Comparison of ENCODE assay signal across 13 cellular contexts in the genomic region with DNA sequence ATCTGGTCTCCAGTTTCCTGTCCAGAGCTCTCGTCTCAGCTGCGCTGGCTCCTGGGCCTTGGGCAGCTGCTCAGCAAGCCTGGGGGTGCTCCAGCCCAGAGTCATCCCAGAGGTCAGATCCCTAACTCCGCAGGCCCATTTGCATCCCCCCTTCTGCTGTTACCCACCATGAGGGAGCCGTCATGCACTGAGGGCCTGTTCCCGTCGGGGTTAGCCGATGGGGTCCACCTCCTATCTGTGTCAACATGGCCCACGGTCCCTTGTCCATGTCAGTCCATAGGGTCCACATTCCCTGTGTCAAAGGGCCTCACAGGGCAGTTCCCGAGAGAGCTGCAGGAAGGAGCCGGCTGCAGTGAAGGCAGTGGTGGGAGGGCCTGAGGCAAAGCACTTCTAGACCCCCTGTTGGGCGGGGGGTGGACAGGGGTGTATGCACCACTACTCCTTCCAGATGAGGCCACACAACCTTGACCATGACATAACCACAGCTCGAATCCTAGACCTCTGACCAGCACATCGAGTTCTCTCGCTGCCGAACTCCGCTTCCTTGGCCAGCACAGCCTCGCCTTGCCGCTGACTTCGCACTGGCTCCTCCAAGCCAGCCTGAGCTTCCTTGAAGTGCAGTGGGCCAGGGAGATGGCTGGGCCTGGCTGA. TPM values are rescaled to one million over a fixed set of nuclear protein-coding genes. Genes with fewer than 3 reads are reported as not detected.
DNase-seq lines count a peak whose midpoint lies in the region; ATAC-seq and TF ChIP-seq lines count a peak whose summit lies in the region.
"Had no signal": no experiment of that assay in that cellular context is flagged by ENCODE, and none has a peak within 500 bp of the region (broad histone marks: within the 10 kb centered on the region; RNA-seq: fewer than 3 reads in every experiment).

No MANE protein-coding gene starts in this region.

- H3K4me3 Mint-ChIP-seq in GM23338 = no peak overlapping the region
- H3K4me3 Mint-ChIP-seq in activated CD8-positive, alpha-beta T cell treated with anti-CD3 and anti-CD28 coated beads, Interleukin-2, amount 10 ng/mL, durations not matched to agents 7 days and 5 days = no peak overlapping the region

- no peaks in the 10 kb centered on the region for H3K9me2 ChIP-seq in GM23338 (ENCODE audit: insufficient read depth)

- ATAC-seq in GM23338 (no peak), heart left ventricle (no peak), GM21526 (IDR thresholded peaks at IDR 0.05; ENCODE audit: low FRiP score, unreplicated experiment) (no peak)
- ATAC-seq in activated CD8-positive, alpha-beta T cell treated with anti-CD3 and anti-CD28 coated beads, Interleukin-2, amount 10 ng/mL, durations not matched to agents 7 days and 5 days = no peak

- no peaks in the 10 kb centered on the region for H3F3A ChIP-seq in GM23338 (replicated peaks; ENCODE audit: low read depth)

- H3K27me3 ChIP-seq in GM23338 (ENCODE audit: insufficient read depth) (no peaks in the 10 kb centered on the region), heart left ventricle (no peaks in the 10 kb centered on the region)

- TF ChIP-seq CTCF in GM23338 (conservative IDR thresholded peaks at IDR 0.05; ENCODE audit: low read depth in 2 of 2) = no peak
- no peak for TF ChIP-seq CTCF in heart left ventricle (IDR thresholded peaks at IDR 0.05)

- POLR2A ChIA-PET in activated CD8-positive, alpha-beta T cell treated with anti-CD3 and anti-CD28 coated beads, Interleukin-2, amount 10 ng/mL, durations not matched to agents 7 days and 5 days (lab: Charles Lee) = no interaction called here

- H3K4me1 Mint-ChIP-seq in GM23338 = peaks cover 26% of the 10 kb centered on the region
- H3K4me1 Mint-ChIP-seq in activated CD8-positive, alpha-beta T cell treated with anti-CD3 and anti-CD28 coated beads, Interleukin-2, amount 10 ng/mL, durations not matched to agents 7 days and 5 days (ENCODE audit: low read depth) = peaks cover 62% of the 10 kb centered on the region

- intact Hi-C loops in heart left ventricle (cut with DNase I) = no loop called here
- intact Hi-C loops in posterior vena cava (cut with DNase I) = no loop called here

- H3K36me3 Mint-ChIP-seq in GM23338 (ENCODE audit: low read depth) = peaks cover 94% of the 10 kb centered on the region
- H3K36me3 Mint-ChIP-seq in activated CD8-positive, alpha-beta T cell treated with anti-CD3 and anti-CD28 coated beads, Interleukin-2, amount 10 ng/mL, durations not matched to agents 7 days and 5 days (ENCODE audit: low read depth) = peaks cover 92% of the 10 kb centered on the region

- no peak overlapping the region for H3K4me2 ChIP-seq in GM23338

- H3K36me3 ChIP-seq in GM23338 (ENCODE audit: insufficient read depth) = peaks cover 30% of the 10 kb centered on the region
- peaks cover 4 to 98% (median 75%) of the 10 kb centered on the region in 9 donors for H3K36me3 ChIP-seq in heart left ventricle

- H3K9me3 ChIP-seq in heart left ventricle = no peaks in the 10 kb centered on the region

- CTCF ChIA-PET in activated CD8-positive, alpha-beta T cell treated with anti-CD3 and anti-CD28 coated beads, Interleukin-2, amount 10 ng/mL, durations not matched to agents 7 days and 5 days (lab: Charles Lee) = no interaction called here

- DNase-seq in GM23338 (ENCODE audit: low spot score) (no peak), heart left ventricle (peak in 2 of 5 donors; percentile 26 to 59), posterior vena cava (ENCODE audit: low spot score) (peak; percentile 74), ACHN (no peak), NCI-H1436 treated with DMSO at 0.1 percent for 48 hours (lab: John Stamatoyannopoulos, UW) (no peak), amygdala (lab: John Stamatoyannopoulos, UW) (no peak)
- no peak for DNase-seq in activated CD8-positive, alpha-beta T cell treated with anti-CD3 and anti-CD28 coated beads, Interleukin-2, amount 10 ng/mL, durations not matched to agents 7 days and 5 days
- DNase-seq: activated effector memory CD4-positive, alpha-beta T cell treated with Interleukin-2 at 50 U/mL for 16 hours; dermis blood vessel endothelial cell; KG1; NCI-H187 treated with DMSO at 0.1 percent for 48 hours; retina had no signal

- no peaks in the 10 kb centered on the region for H3K9me3 Mint-ChIP-seq in GM23338
- H3K9me3 Mint-ChIP-seq in activated CD8-positive, alpha-beta T cell treated with anti-CD3 and anti-CD28 coated beads, Interleukin-2, amount 10 ng/mL, durations not matched to agents 7 days and 5 days (ENCODE audit: insufficient read depth) = no peaks in the 10 kb centered on the region

- H3K27ac Mint-ChIP-seq in GM23338 = peak overlapping the region; percentile 84; the same call in 1 of the 2 replicates
- H3K27ac Mint-ChIP-seq in activated CD8-positive, alpha-beta T cell treated with anti-CD3 and anti-CD28 coated beads, Interleukin-2, amount 10 ng/mL, durations not matched to agents 7 days and 5 days = peak overlapping the region; percentile 52

- in situ Hi-C loops in ACHN (cut with HindIII; ENCODE audit: low pct_ligation_motif_present, low pct_unique_long_range_greater_than_20kb, low sequenced_read_pairs) = no loop called here

- peaks cover 21% of the 10 kb centered on the region for H4K20me1 ChIP-seq in GM23338 (replicated peaks; ENCODE audit: insufficient read depth)

- H3K4me3 ChIP-seq in GM23338 = no peak overlapping the region
- H3K4me3 ChIP-seq in heart left ventricle = no peak overlapping the region

- H2AFZ ChIP-seq in GM23338 = no peak overlapping the region

- peaks cover 72% of the 10 kb centered on the region for H3K79me2 ChIP-seq in GM23338 (replicated peaks; ENCODE audit: insufficient read depth)

- TF ChIP-seq POLR2A in heart left ventricle (IDR thresholded peaks at IDR 0.05) = no peak

- H3K27me3 Mint-ChIP-seq in GM23338 (ENCODE audit: insufficient read depth, low read depth, poor library complexity) = peaks cover 14% of the 10 kb centered on the region
- no peaks in the 10 kb centered on the region for H3K27me3 Mint-ChIP-seq in activated CD8-positive, alpha-beta T cell treated with anti-CD3 and anti-CD28 coated beads, Interleukin-2, amount 10 ng/mL, durations not matched to agents 7 days and 5 days (ENCODE audit: low read depth)

- H3K27ac ChIP-seq in GM23338 (ENCODE audit: low read depth) = no peak overlapping the region
- peak overlapping the region in 9 of 12 donors; percentile 71 to 89 (median 82) for H3K27ac ChIP-seq in heart left ventricle

- H3K4me1 ChIP-seq in GM23338 (ENCODE audit: insufficient read depth) = peaks cover 5% of the 10 kb centered on the region; the same call in 1 of the 2 replicates
- peaks cover 25 to 84% (median 67%) of the 10 kb centered on the region in 12 donors for H3K4me1 ChIP-seq in heart left ventricle

- WGBS in heart left ventricle, 4 donors = 85 to 92% (median 88%) methylated on average over 17 to 19 of the region's 19 CpGs

TF ChIP-seq in GM23338, 12 proteins besides CTCF, POLR2A, EP300 and RAD21 (continues in another document):
- TF ChIP-seq POLR2AphosphoS5 (IDR thresholded peaks at IDR 0.05; ENCODE audit: low read depth) = no peak

RNA-seq across cellular contexts. Expression of gene WDR1, which starts 24.9 kb away (rescaled TPM):
- 233 and 248 TPM in 2 replicates for total RNA-seq in GM23338 (2014; rRNA removed; shearing (Covaris generic))
- polyA plus RNA-seq in GM23338 (2016; fragmentation: Nextera tagmentation; extraction: Ambion mirVana) (90.9 and 93.2 TPM in 2 replicates), heart left ventricle (100 to 1,000 TPM in 1 of 2 donors, 10 to 100 TPM in 1; 76.1 to 279 TPM)
- total RNA-seq in activated CD8-positive, alpha-beta T cell treated with anti-CD3 and anti-CD28 coated beads, Interleukin-2, amount 10 ng/mL, durations not matched to agents 7 days and 5 days = 100 to 1,000 TPM; 516 to 550 TPM
- total RNA-seq in heart left ventricle (100 to 1,000 TPM; 113 to 299 (median 185) TPM), posterior vena cava (100 to 1,000 TPM; 575 to 698 TPM)
